In genomic region chr6:151620179-151620578, GRCh38 we compare ENCODE assay signal across 25 cellular contexts.
DNase-seq lines count a peak whose midpoint lies in the region; ATAC-seq and TF ChIP-seq lines count a peak whose summit lies in the region.
"Had no signal": no experiment of that assay in that cellular context is flagged by ENCODE, and none has a peak within 500 bp of the region (broad histone marks: within the 10 kb centered on the region; RNA-seq: fewer than 3 reads in every experiment).

No MANE protein-coding gene starts in this region.

- TF ChIP-seq CTCF in WTC11 (IDR thresholded peaks at IDR 0.05) (no peak), heart left ventricle (IDR thresholded peaks at IDR 0.05) (no peak)

- H3K36me3 ChIP-seq in HUES48 (ENCODE audit: control insufficient read depth, insufficient read depth, low read length) (no peaks in the 10 kb centered on the region), heart left ventricle (no peaks in the 10 kb centered on the region)
- H3K36me3 ChIP-seq: BE2C had no signal

- WGBS in heart left ventricle, 4 donors: 58 to 77% (median 69%) methylated on average over 4 of the region's 4 CpGs

- POLR2A ChIA-PET in WTC11 (lab: Charles Lee): no interaction called here

- no peaks in the 10 kb centered on the region for H3K27me3 ChIP-seq in HUES48 (ENCODE audit: control insufficient read depth, insufficient read depth, low read length)
- H3K27me3 ChIP-seq in heart left ventricle: peaks cover 0 to 7% (median 0%) of the 10 kb centered on the region in 9 donors
- H3K27me3 ChIP-seq: BE2C had no signal

- peak overlapping the region; percentile 63; the same call in 1 of the 2 replicates for H3K27ac Mint-ChIP-seq in WTC11
- H3K27ac Mint-ChIP-seq in stimulated activated memory B cell treated with anti-CD40 and anti-IgM and Interleukin-4, amounts not matched to agents 10 μg/mL and 1 μg/mL and 100 μg/mL, for 72 hours: no peak overlapping the region
- H3K27ac Mint-ChIP-seq: CD14-positive monocyte; CD8-positive, alpha-beta memory T cell had no signal

- H3K4me3 ChIP-seq in HUES48 (ENCODE audit: low read depth, low read length) (no peak overlapping the region), heart left ventricle (no peak overlapping the region)
- H3K4me3 ChIP-seq: PC-9 had no signal

- DNase-seq in NCI-H510A treated with DMSO at 0.1 percent for 48 hours (lab: John Stamatoyannopoulos, UW) (peak; percentile 13), NCI-H510A (lab: John Stamatoyannopoulos, UW) (no peak), WTC11 (ENCODE audit: low spot score) (peak; percentile 33), heart left ventricle (no peak)
- DNase-seq: 8988T; ACHN; BE2C; Calu3; CD8-positive, alpha-beta memory T cell; HCEC 1CT; Kasumi-1; MV-4-11; NCI-H1105; NCI-H1436 treated with DMSO at 0.1 percent for 48 hours; NCI-H2029; NK-92 treated with Interleukin-12 subunit alpha and Interleukin-12 subunit beta, amount 100 ng/mL, for 24 hours; PC-9; T-helper 1 cell had no signal

- H3K27ac ChIP-seq in HUES48 (ENCODE audit: low read depth, low read length) (peak overlapping the region; percentile 26), heart left ventricle (no peak overlapping the region)
- H3K27ac ChIP-seq: HL-60, PC-9 had no signal

- CTCF ChIA-PET in WTC11 (lab: Charles Lee): interaction anchor here (0.6 to 1.3 kb wide), 2 partner anchors 28 to 325 kb away, joined by 3 to 4 read pairs; no protein-coding TSS in a partner anchor

- ATAC-seq in WTC11 (peak; percentile 58), HG02981 (IDR thresholded peaks at IDR 0.05; ENCODE audit: unreplicated experiment) (no peak), heart left ventricle (no peak)
- no peak for ATAC-seq in stimulated activated memory B cell treated with anti-CD40 and anti-IgM and Interleukin-4, amounts not matched to agents 10 μg/mL and 1 μg/mL and 100 μg/mL, for 72 hours
- ATAC-seq: HepG2, Right ventricle myocardium inferior had no signal

- H3K9ac ChIP-seq in HUES48 (ENCODE audit: low read depth, low read length): no peak overlapping the region

- intact Hi-C loops in heart left ventricle (cut with DNase I): no loop called here

- peaks cover 36% of the 10 kb centered on the region for H3K4me1 Mint-ChIP-seq in WTC11
- H3K4me1 Mint-ChIP-seq in stimulated activated memory B cell treated with anti-CD40 and anti-IgM and Interleukin-4, amounts not matched to agents 10 μg/mL and 1 μg/mL and 100 μg/mL, for 72 hours: no peaks in the 10 kb centered on the region
- H3K4me1 Mint-ChIP-seq: CD8-positive, alpha-beta memory T cell had no signal

- no peaks in the 10 kb centered on the region for H3K27me3 Mint-ChIP-seq in WTC11 (ENCODE audit: low read depth)
- no peaks in the 10 kb centered on the region for H3K27me3 Mint-ChIP-seq in stimulated activated memory B cell treated with anti-CD40 and anti-IgM and Interleukin-4, amounts not matched to agents 10 μg/mL and 1 μg/mL and 100 μg/mL, for 72 hours

- H3K9me3 ChIP-seq in HUES48 (ENCODE audit: control insufficient read depth, insufficient read depth, low read length) (no peaks in the 10 kb centered on the region), heart left ventricle (peaks cover 0 to 5% (median 0%) of the 10 kb centered on the region in 12 donors)
- H3K9me3 ChIP-seq: BE2C had no signal

- TF ChIP-seq POLR2A in heart left ventricle (IDR thresholded peaks at IDR 0.05): no peak

- H3K4me3 Mint-ChIP-seq in WTC11: no peak overlapping the region
- H3K4me3 Mint-ChIP-seq in stimulated activated memory B cell treated with anti-CD40 and anti-IgM and Interleukin-4, amounts not matched to agents 10 μg/mL and 1 μg/mL and 100 μg/mL, for 72 hours: no peak overlapping the region
- H3K4me3 Mint-ChIP-seq: CD14-positive monocyte; CD8-positive, alpha-beta memory T cell had no signal

- H3K9me3 Mint-ChIP-seq in WTC11: peaks cover 4% of the 10 kb centered on the region; the same call in 1 of the 2 replicates
- H3K9me3 Mint-ChIP-seq in stimulated activated memory B cell treated with anti-CD40 and anti-IgM and Interleukin-4, amounts not matched to agents 10 μg/mL and 1 μg/mL and 100 μg/mL, for 72 hours: no peaks in the 10 kb centered on the region

- H3K36me3 Mint-ChIP-seq in WTC11: peaks cover 4% of the 10 kb centered on the region; the same call in 1 of the 2 replicates
- no peaks in the 10 kb centered on the region for H3K36me3 Mint-ChIP-seq in stimulated activated memory B cell treated with anti-CD40 and anti-IgM and Interleukin-4, amounts not matched to agents 10 μg/mL and 1 μg/mL and 100 μg/mL, for 72 hours

- H3K4me1 ChIP-seq in HUES48 (ENCODE audit: control insufficient read depth, insufficient read depth, low read length) (peaks cover 24% of the 10 kb centered on the region), heart left ventricle (no peaks in the 10 kb centered on the region)
- H3K4me1 ChIP-seq: BE2C had no signal

TF ChIP-seq in WTC11, 78 proteins besides CTCF, POLR2A, EP300 and RAD21:
- TF ChIP-seq, protein P1, sequence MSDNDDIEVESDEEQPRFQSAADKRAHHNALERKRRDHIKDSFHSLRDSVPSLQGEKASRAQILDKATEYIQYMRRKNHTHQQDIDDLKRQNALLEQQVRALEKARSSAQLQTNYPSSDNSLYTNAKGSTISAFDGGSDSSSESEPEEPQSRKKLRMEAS (CRISPR knock-in tag; IDR thresholded peaks at IDR 0.05): no peak

Comparison
In these comparisons a context has a peak if more than half of its experiments do, and no peak if none do; other contexts are left out.
1. DNase-seq: peak in NCI-H510A treated with DMSO at 0.1 percent for 48 hours (single experiment) and WTC11 (single experiment); none in NCI-H510A (single experiment) and heart left ventricle (0 of 5).